Comparison of ENCODE assay signal across 8 cellular contexts in genomic region chr1:204127597-204128242, GRCh38. TPM values are rescaled to one million over a fixed set of nuclear protein-coding genes. Genes with fewer than 3 reads are reported as not detected.
DNase-seq lines count a peak whose midpoint lies in the region; ATAC-seq and TF ChIP-seq lines count a peak whose summit lies in the region.

No MANE protein-coding gene starts in this region.

- peak overlapping the region; percentile 1 for H3K4me3 Mint-ChIP-seq in glutamatergic neuron (ENCODE audit: unreplicated experiment)

- intact Hi-C loops in prostate gland (cut with DNase I) = loop anchor here (1.0 to 2.0 kb wide), 2 partner anchors 55 to 256 kb away; partner anchors contain the start of gene SOX13

- H3K27ac ChIP-seq in AG04450 (ENCODE audit: low read depth, low read length) = no peak overlapping the region
- H3K27ac ChIP-seq in WERI-Rb-1 = no peak overlapping the region
- peak overlapping the region; percentile 86 to 93 for H3K27ac ChIP-seq in prostate gland

- H3K9me3 ChIP-seq in AG04450 (ENCODE audit: control insufficient read depth, insufficient read depth, low read length) = no peaks in the 10 kb centered on the region; the same call in 1 of the 2 replicates
- no peaks in the 10 kb centered on the region for H3K9me3 ChIP-seq in WERI-Rb-1 (ENCODE audit: severe bottlenecking)
- no peaks in the 10 kb centered on the region for H3K9me3 ChIP-seq in prostate gland

- no peak for ATAC-seq in GM21825 (IDR thresholded peaks at IDR 0.05; ENCODE audit: unreplicated experiment)

- peak; percentile 71 for DNase-seq in AG04450 (ENCODE audit: low read depth, low spot score)
- DNase-seq in NCI-H2107 (lab: John Stamatoyannopoulos, UW) = peak; percentile 74
- peak; percentile 92 for DNase-seq in WERI-Rb-1
- peak; percentile 79 for DNase-seq in glutamatergic neuron
- peak; percentile 82 for DNase-seq in prostate gland (ENCODE audit: low spot score)
- DNase-seq in activated effector memory CD4-positive, alpha-beta T cell treated with Interleukin-2 at 50 U/mL for 16 hours = no peak

- WGBS in prostate gland = 25% methylated on average over 5 of the region's 5 CpGs

- H3K4me1 ChIP-seq in prostate gland (replicated peaks) = peaks cover 38% of the 10 kb centered on the region

- POLR2A ChIA-PET in AG04450 (lab: Yijun Ruan, JAX) = interaction anchor here (1.1 to 1.5 kb wide), 5 partner anchors 54 to 267 kb away, joined by 3 to 5 read pairs (median 3); no protein-coding TSS in a partner anchor

- no peak overlapping the region for H3K4me3 ChIP-seq in AG04450 (ENCODE audit: low read depth, low read length)
- H3K4me3 ChIP-seq in WERI-Rb-1 (ENCODE audit: low read depth, low read length) = no peak overlapping the region
- no peak overlapping the region for H3K4me3 ChIP-seq in prostate gland

- TF ChIP-seq CTCF in AG04450 (IDR thresholded peaks at IDR 0.05; ENCODE audit: low read depth, low read length) (peak; percentile 98), GM12873 (IDR thresholded peaks at IDR 0.05; ENCODE audit: insufficient read depth, low read depth, low read length, missing control alignments) (peak; percentile 70), WERI-Rb-1 (IDR thresholded peaks at IDR 0.05; ENCODE audit: low read depth, low read length) (peak; percentile 100), glutamatergic neuron (IDR thresholded peaks at IDR 0.05; ENCODE audit: partially characterized antibody, unreplicated experiment) (peak; percentile 78), prostate gland (IDR thresholded peaks at IDR 0.05) (peak; percentile 97 to 100 (median 98))

- H3K27me3 ChIP-seq in AG04450 (ENCODE audit: control insufficient read depth, insufficient read depth, low read length) (no peaks in the 10 kb centered on the region), WERI-Rb-1 (ENCODE audit: insufficient read depth, low read depth, severe bottlenecking) (no peaks in the 10 kb centered on the region), prostate gland (replicated peaks; ENCODE audit: insufficient read depth) (no peaks in the 10 kb centered on the region)

- H3K9me3 Mint-ChIP-seq in glutamatergic neuron (ENCODE audit: unreplicated experiment) = peaks cover 3% of the 10 kb centered on the region

- peaks cover 9% of the 10 kb centered on the region for H3K27me3 Mint-ChIP-seq in glutamatergic neuron (ENCODE audit: unreplicated experiment)

- TF ChIP-seq POLR2A in prostate gland (IDR thresholded peaks at IDR 0.05) = no peak

- H3K36me3 Mint-ChIP-seq in glutamatergic neuron (ENCODE audit: unreplicated experiment) = no peaks in the 10 kb centered on the region

- H3K36me3 ChIP-seq in WERI-Rb-1 (peaks cover 10% of the 10 kb centered on the region; the same call in 1 of the 2 replicates), prostate gland (peaks cover 5 to 11% of the 10 kb centered on the region in 2 donors)

- CTCF ChIA-PET in AG04450 (lab: Charles Lee) = interaction anchor here (0.5 to 11.4 kb wide), 18 partner anchors 8 to 379 kb away, joined by 3 to 479 read pairs (median 8); partner anchors contain the start of genes SNRPE and SOX13

- peaks cover 5% of the 10 kb centered on the region for H3K4me1 Mint-ChIP-seq in glutamatergic neuron (ENCODE audit: low read depth, unreplicated experiment)

- H3K27ac Mint-ChIP-seq in glutamatergic neuron (ENCODE audit: unreplicated experiment) = no peak overlapping the region

RNA-seq across cellular contexts. Expression of gene ETNK2, which starts 24.1 kb away (rescaled TPM):
- 25.1 and 25.6 TPM in 2 replicates for polyA plus RNA-seq in AG04450 (2011; rRNA removed)
- polyA minus RNA-seq in AG04450 (2011; rRNA and poly(A)+ RNA removed) = 25.6 and 33.5 TPM in 2 replicates
- 5.0 TPM for total RNA-seq in glutamatergic neuron (ENCODE audit: unreplicated experiment)
- total RNA-seq in prostate gland = 10 to 100 TPM; 25.3 to 84.5 TPM

RNA-seq across cellular contexts. Expression of gene REN, which starts 38.4 kb away (rescaled TPM):
- 0.72 and 0.94 TPM in 2 replicates for polyA plus RNA-seq in AG04450 (2011; rRNA removed)
- 0.23 TPM in 1 of 2 replicates, not detected in the other for polyA minus RNA-seq in AG04450 (2011; rRNA and poly(A)+ RNA removed)
- total RNA-seq in glutamatergic neuron (ENCODE audit: unreplicated experiment) (not detected), prostate gland (under 1 TPM in 1 of 2 donors, not detected in 1; 0.36 TPM)

RNA-seq across cellular contexts. Expression of gene SOX13, which starts 54.8 kb away (rescaled TPM):
- 1.8 and 2.0 TPM in 2 replicates for polyA plus RNA-seq in AG04450 (2011; rRNA removed)
- 2.7 and 5.2 TPM in 2 replicates for polyA minus RNA-seq in AG04450 (2011; rRNA and poly(A)+ RNA removed)
- total RNA-seq in glutamatergic neuron (ENCODE audit: unreplicated experiment) (2.2 TPM), prostate gland (10 to 100 TPM; 91.9 to 95.9 TPM)

Comparison
In these comparisons a context has a peak if more than half of its experiments do, and no peak if none do; other contexts are left out.
1. H3K27ac ChIP-seq: peak in prostate gland (2 of 2); none in AG04450 (single experiment) and WERI-Rb-1 (single experiment).
2. RNA of gene SOX13, which starts 54.8 kb away (total RNA-seq): 91.9 to 95.9 TPM in prostate gland; 2.2 TPM in glutamatergic neuron (single experiment); every median in the first group is over 10 times any median in the second.
3. Peak in every context shown above with its lines, with median percentiles within 50 percentile points of each other: CTCF ChIP-seq.